ENCODE assay signal across 8 cellular contexts in genomic region chr3:184338538-184338945, GRCh38. TPM values are rescaled to one million over a fixed set of nuclear protein-coding genes. Genes with fewer than 3 reads are reported as not detected.
DNase-seq lines count a peak whose midpoint lies in the region; TF ChIP-seq lines count a peak whose summit lies in the region.

No MANE protein-coding gene starts in this region.

- no peaks in the 10 kb centered on the region for H3K27me3 ChIP-seq in HUES6 (ENCODE audit: control insufficient read depth, insufficient read depth, low read length)
- H3K27me3 ChIP-seq in SK-N-SH (ENCODE audit: insufficient read depth) = no peaks in the 10 kb centered on the region
- no peaks in the 10 kb centered on the region for H3K27me3 ChIP-seq in neuronal stem cell (ENCODE audit: control insufficient read depth in 3 of 3, insufficient read depth in 3 of 3, low read depth in 1 of 3, low read length in 3 of 3)

- peaks cover 25% of the 10 kb centered on the region for H3K4me1 ChIP-seq in HUES6 (ENCODE audit: control insufficient read depth, insufficient read depth, low read length)
- H3K4me1 ChIP-seq in SK-N-SH (ENCODE audit: control insufficient read depth in 1 of 2, insufficient read depth in 2 of 2, low read depth in 1 of 2, low read length in 1 of 2) = peaks cover 37 to 39% of the 10 kb centered on the region in 2 experiments; a peak in 3 of 4 replicates
- H3K4me1 ChIP-seq in neuronal stem cell (ENCODE audit: control insufficient read depth in 2 of 2, insufficient read depth in 1 of 2, low read depth in 1 of 2, low read length in 2 of 2) = peaks cover 20 to 31% of the 10 kb centered on the region in 2 donors

- DNase-seq in SK-N-SH = peak; percentile 97
- peak; percentile 70 for DNase-seq in fibroblast of villous mesenchyme (ENCODE audit: low read depth)
- peak; percentile 88 for DNase-seq in neuronal stem cell (ENCODE audit: low spot score)
- DNase-seq in EL = no peak
- no peak for DNase-seq in AML-193 (lab: John Stamatoyannopoulos, UW)
- no peak for DNase-seq in stimulated activated CD4-positive, alpha-beta T cell treated with anti-CD3 and anti-CD28 coated beads, Interleukin-15, amount 100 ng/mL, for 24 hours
- DNase-seq in DMS53 (lab: John Stamatoyannopoulos, UW) = no peak

- peaks cover 63% of the 10 kb centered on the region for H3K79me2 ChIP-seq in SK-N-SH (ENCODE audit: insufficient read depth)

- TF ChIP-seq RAD21 in SK-N-SH (IDR thresholded peaks at IDR 0.05; ENCODE audit: low read length) = no peak

- TF ChIP-seq EP300 in SK-N-SH (IDR thresholded peaks at IDR 0.05; ENCODE audit: borderline replicate concordance in 1 of 2, low read depth in 1 of 2, low read length in 1 of 2) = no peak

- H3K14ac ChIP-seq in neuronal stem cell (ENCODE audit: low read length) = no peak overlapping the region

- H3K9me3 ChIP-seq in HUES6 (ENCODE audit: control insufficient read depth, insufficient read depth, low read depth, low read length) = no peaks in the 10 kb centered on the region
- no peaks in the 10 kb centered on the region for H3K9me3 ChIP-seq in SK-N-SH
- no peaks in the 10 kb centered on the region for H3K9me3 ChIP-seq in neuronal stem cell (replicated peaks in 1 of 2; ENCODE audit: control insufficient read depth in 2 of 2, insufficient read depth in 1 of 2, low read depth in 1 of 2, low read length in 2 of 2)

- no peak overlapping the region for H3K18ac ChIP-seq in neuronal stem cell (ENCODE audit: low read length)

- peak overlapping the region; percentile 85 for H3K4me2 ChIP-seq in SK-N-SH
- H3K4me2 ChIP-seq in neuronal stem cell (ENCODE audit: insufficient read depth, low read length, poor library complexity, severe bottlenecking) = peak overlapping the region; percentile 37

- H3K27ac ChIP-seq in HUES6 (ENCODE audit: low read depth, low read length) (no peak overlapping the region), SK-N-SH (ENCODE audit: low read depth in 2 of 2, low read length in 1 of 2) (peak overlapping the region; percentile 90 to 92), neuronal stem cell (replicated peaks; ENCODE audit: low read length) (peak overlapping the region; percentile 10)

- H2BK12ac ChIP-seq in neuronal stem cell (ENCODE audit: low read length) = no peak overlapping the region

- peak overlapping the region; percentile 49 for H3K9ac ChIP-seq in HUES6 (ENCODE audit: low read length)
- peak overlapping the region; percentile 83 for H3K9ac ChIP-seq in SK-N-SH
- peak overlapping the region; percentile 66 for H3K9ac ChIP-seq in neuronal stem cell (ENCODE audit: low read depth, low read length, poor library complexity)

- H2AFZ ChIP-seq in SK-N-SH (ENCODE audit: low read depth) (no peak overlapping the region), neuronal stem cell (ENCODE audit: low read length) (peak overlapping the region; percentile 81)

- no peak overlapping the region for H3K4ac ChIP-seq in neuronal stem cell (ENCODE audit: low read length)

- CTCF ChIA-PET in SK-N-SH (lab: Yijun Ruan, JAX) = interaction anchor here (0.6 to 5.2 kb wide), 11 partner anchors 10 to 442 kb away, joined by 3 to 63 read pairs (median 3); partner anchors contain the start of genes CLCN2, EEF1AKMT4 and POLR2H

- H3K9me2 ChIP-seq in SK-N-SH = no peaks in the 10 kb centered on the region

- 64% methylated on average over 9 of the region's 37 CpGs for WGBS in SK-N-SH (ENCODE audit: low lambda C conversion rate)
- WGBS in neuronal stem cell (ENCODE audit: extremely low coverage in 2 of 2, insufficient read length in 2 of 2, insufficient replicate concordance in 1 of 2), 2 donors = no CpG with 5 or more reads among the region's 37 CpGs

- peaks cover 15% of the 10 kb centered on the region for H4K20me1 ChIP-seq in SK-N-SH (ENCODE audit: insufficient read depth)

- H3K23ac ChIP-seq in neuronal stem cell (ENCODE audit: low read depth, low read length, poor library complexity) = no peak overlapping the region

- H3K36me3 ChIP-seq in HUES6 (ENCODE audit: control insufficient read depth, insufficient read depth, low read length) = peaks cover 31% of the 10 kb centered on the region
- peaks cover 11 to 36% of the 10 kb centered on the region in 2 experiments for H3K36me3 ChIP-seq in SK-N-SH (replicated peaks in 1 of 2; ENCODE audit: control insufficient read depth in 1 of 2, insufficient read depth in 2 of 2, low read length in 1 of 2)
- H3K36me3 ChIP-seq in neuronal stem cell (replicated peaks in 1 of 2; ENCODE audit: control insufficient read depth in 2 of 2, insufficient read depth in 2 of 2, low read length in 2 of 2) = peaks cover 30 to 39% of the 10 kb centered on the region in 2 donors

- no peak overlapping the region for H4K8ac ChIP-seq in neuronal stem cell (ENCODE audit: low read depth, low read length)

- no peak overlapping the region for H2BK120ac ChIP-seq in neuronal stem cell (ENCODE audit: low read depth, low read length)

- peak overlapping the region; percentile 47 for H3K4me3 ChIP-seq in HUES6 (ENCODE audit: low read depth, low read length)
- H3K4me3 ChIP-seq in SK-N-SH (ENCODE audit: low read depth in 2 of 2, low read length in 1 of 2) = peak overlapping the region; percentile 72 to 74
- H3K4me3 ChIP-seq in fibroblast of villous mesenchyme (ENCODE audit: low read depth, low read length) = peak overlapping the region; percentile 15
- peak overlapping the region; percentile 27 to 31 for H3K4me3 ChIP-seq in neuronal stem cell (ENCODE audit: low read length in 2 of 2)

- H3F3A ChIP-seq in SK-N-SH (replicated peaks; ENCODE audit: insufficient read depth) = peaks cover 28% of the 10 kb centered on the region

- peaks cover 5% of the 10 kb centered on the region for H3K79me1 ChIP-seq in neuronal stem cell (ENCODE audit: low read depth, low read length)

- no peak overlapping the region for H4K91ac ChIP-seq in neuronal stem cell (ENCODE audit: low read depth, low read length, poor library complexity)

- TF ChIP-seq CTCF in SK-N-SH (IDR thresholded peaks at IDR 0.05) = peak; percentile 29
- TF ChIP-seq CTCF in fibroblast of villous mesenchyme (IDR thresholded peaks at IDR 0.05; ENCODE audit: insufficient read depth, low read depth, low read length) = peak; percentile 16

- POLR2A ChIA-PET in SK-N-SH (lab: Yijun Ruan, JAX) = interaction anchor here (0.7 to 3.1 kb wide), 7 partner anchors 10 to 435 kb away, joined by 3 to 19 read pairs (median 4); partner anchors contain the start of genes CLCN2 and POLR2H

- H2BK15ac ChIP-seq in neuronal stem cell (ENCODE audit: low read length) = no peak overlapping the region

- H2BK5ac ChIP-seq in neuronal stem cell (ENCODE audit: low read length) = no peak overlapping the region

- H2AK5ac ChIP-seq in neuronal stem cell (ENCODE audit: low read depth, low read length) = no peak overlapping the region

TF ChIP-seq in SK-N-SH, 30 proteins besides CTCF, POLR2A, EP300 and RAD21:
- TF ChIP-seq NRF1 (IDR thresholded peaks at IDR 0.05; ENCODE audit: low read depth, low read length) (peak; percentile 61), MXI1 (IDR thresholded peaks at IDR 0.05; ENCODE audit: low read depth, low read length) (peak; percentile 100), NFIC (IDR thresholded peaks at IDR 0.05; ENCODE audit: borderline replicate concordance) (peak; percentile 77), RCOR1 (IDR thresholded peaks at IDR 0.05; ENCODE audit: low read length) (peak; percentile 33; the same call in 1 of the 2 replicates), CHD2 (IDR thresholded peaks at IDR 0.05; ENCODE audit: low read length, partially characterized antibody) (peak; percentile 32), FOXM1 (IDR thresholded peaks at IDR 0.05; ENCODE audit: low read depth) (0 out of 2 replicates have a peak, but pooled peaks have one; percentile 31), SIN3A (IDR thresholded peaks at IDR 0.05; ENCODE audit: borderline replicate concordance, low read depth, low read length) (0 out of 2 replicates have a peak, but pooled peaks have one; percentile 45), YY1 (IDR thresholded peaks at IDR 0.05; ENCODE audit: low read depth) (no peak), RFX5 (IDR thresholded peaks at IDR 0.05; ENCODE audit: low read length) (peak; percentile 94), TEAD4 (IDR thresholded peaks at IDR 0.05; ENCODE audit: borderline replicate concordance, insufficient read depth) (no peak), SMC3 (IDR thresholded peaks at IDR 0.05; ENCODE audit: low read depth, low read length) (no peak), FOXJ3 (CRISPR knock-in tag; IDR thresholded peaks at IDR 0.05) (no peak)

RNA-seq across cellular contexts. Expression of gene FAM131A, which starts 1.1 kb away (rescaled TPM):
- polyA plus RNA-seq in SK-N-SH (2012; rRNA removed) = 31.6 and 34.2 TPM in 2 replicates
- 17.5 and 27.0 TPM in 2 replicates for polyA plus RNA-seq in SK-N-SH (2012; cell fraction: cytosol; rRNA removed)
- polyA plus RNA-seq in SK-N-SH (2012; cell fraction: nucleus; rRNA removed) = 56.4 and 63.9 TPM in 2 replicates
- 13.9 and 17.3 TPM in 2 replicates for total RNA-seq in fibroblast of villous mesenchyme
- 16.7 TPM for polyA plus RNA-seq in neuronal stem cell (2013, experiment 1 of 2)
- polyA plus RNA-seq in neuronal stem cell (2013, experiment 2 of 2) = 15.7 TPM

RNA-seq across cellular contexts. Expression of gene CLCN2, which starts 22.9 kb away (rescaled TPM):
- 8.6 and 9.1 TPM in 2 replicates for polyA plus RNA-seq in SK-N-SH (2012; rRNA removed)
- 2.8 and 3.9 TPM in 2 replicates for polyA plus RNA-seq in SK-N-SH (2012; cell fraction: cytosol; rRNA removed)
- 38.1 TPM in 2 replicates for polyA plus RNA-seq in SK-N-SH (2012; cell fraction: nucleus; rRNA removed)
- 4.2 and 6.0 TPM in 2 replicates for total RNA-seq in fibroblast of villous mesenchyme
- polyA plus RNA-seq in neuronal stem cell (2013, experiment 1 of 2) = 18.1 TPM
- 18.8 TPM for polyA plus RNA-seq in neuronal stem cell (2013, experiment 2 of 2)

RNA-seq across cellular contexts. Expression of gene POLR2H, which starts 23.0 kb away (rescaled TPM):
- 206 and 258 TPM in 2 replicates for polyA plus RNA-seq in SK-N-SH (2012; rRNA removed)
- 216 and 239 TPM in 2 replicates for polyA plus RNA-seq in SK-N-SH (2012; cell fraction: cytosol; rRNA removed)
- 457 and 484 TPM in 2 replicates for polyA plus RNA-seq in SK-N-SH (2012; cell fraction: nucleus; rRNA removed)
- total RNA-seq in fibroblast of villous mesenchyme = 39.6 and 61.3 TPM in 2 replicates
- 80.4 TPM for polyA plus RNA-seq in neuronal stem cell (2013, experiment 1 of 2)
- polyA plus RNA-seq in neuronal stem cell (2013, experiment 2 of 2) = 80.9 TPM

RNA-seq across cellular contexts. Expression of gene EIF4G1, which starts 24.1 kb away (rescaled TPM):
- polyA plus RNA-seq in SK-N-SH (2012; rRNA removed) = 207 and 262 TPM in 2 replicates
- 144 and 191 TPM in 2 replicates for polyA plus RNA-seq in SK-N-SH (2012; cell fraction: cytosol; rRNA removed)
- polyA plus RNA-seq in SK-N-SH (2012; cell fraction: nucleus; rRNA removed) = 356 and 392 TPM in 2 replicates
- 252 and 288 TPM in 2 replicates for total RNA-seq in fibroblast of villous mesenchyme
- 102 TPM for polyA plus RNA-seq in neuronal stem cell (2013, experiment 1 of 2)
- 99.2 TPM for polyA plus RNA-seq in neuronal stem cell (2013, experiment 2 of 2)

RNA-seq across cellular contexts. Expression of gene THPO, which starts 39.5 kb away (rescaled TPM):
- polyA plus RNA-seq in SK-N-SH (2012; rRNA removed) = 0.07 and 0.21 TPM in 2 replicates
- polyA plus RNA-seq in SK-N-SH (2012; cell fraction: cytosol; rRNA removed) = 0.01 and 0.04 TPM in 2 replicates
- polyA plus RNA-seq in SK-N-SH (2012; cell fraction: nucleus; rRNA removed) = 0.19 and 0.27 TPM in 2 replicates
- total RNA-seq in fibroblast of villous mesenchyme = 0.32 and 0.86 TPM in 2 replicates
- 1.4 TPM for polyA plus RNA-seq in neuronal stem cell (2013, experiment 1 of 2)
- 1.7 TPM for polyA plus RNA-seq in neuronal stem cell (2013, experiment 2 of 2)

Comparison
In these comparisons a context has a peak if more than half of its experiments do, and no peak if none do; other contexts are left out.
1. H3K4me3 ChIP-seq: peak in every context shown above with its lines; median percentile 73 in SK-N-SH; 47 in HUES6; 29 in neuronal stem cell; 15 in fibroblast of villous mesenchyme.
2. DNase-seq: peak in SK-N-SH (single experiment), fibroblast of villous mesenchyme (single experiment) and neuronal stem cell (single experiment); none in EL (single experiment), AML-193 (0 of 2), stimulated activated CD4-positive, alpha-beta T cell treated with anti-CD3 and anti-CD28 coated beads, Interleukin-15, amount 100 ng/mL, for 24 hours (single experiment) and DMS53 (single experiment).
3. Peak in every context shown above with its lines, with median percentiles within 50 percentile points of each other: H3K9ac ChIP-seq.